8 cellular contexts compared by ENCODE assay signal in genomic region chr17:58219007-58219788, GRCh38. TPM values are rescaled to one million over a fixed set of nuclear protein-coding genes. Genes with fewer than 3 reads are reported as not detected.
DNase-seq lines count a peak whose midpoint lies in the region; TF ChIP-seq lines count a peak whose summit lies in the region.

MKS1 (minus strand) TSS chr17:58219255; CDS start chr17:58219230, 25 bp downstream.

- DNase-seq in GF-D8 (lab: John Stamatoyannopoulos, UW) (peak; percentile 83), HAP-1 (ENCODE audit: low spot score in 2 of 2) (peak; percentile 83 to 95), MG63 (peak; percentile 94), SHP77 treated with DMSO at 0.1 percent for 48 hours (lab: John Stamatoyannopoulos, UW) (peak; percentile 63), fibroblast of villous mesenchyme (ENCODE audit: low read depth) (peak; percentile 88), neural crest cell (ENCODE audit: low read depth, low spot score) (peak; percentile 97), stomach (peak; percentile 97)
- DNase-seq in activated effector memory CD4-positive, alpha-beta T cell treated with anti-CD3 and anti-CD28 coated beads, Interleukin-2, amount 50 U/mL, for 16 hours = peak; percentile 98

- H3K27me3 ChIP-seq in HAP-1 (ENCODE audit: low read depth) = no peaks in the 10 kb centered on the region
- H3K27me3 ChIP-seq in MG63 = no peaks in the 10 kb centered on the region
- no peaks in the 10 kb centered on the region for H3K27me3 ChIP-seq in stomach

- TF ChIP-seq CTCF in fibroblast of villous mesenchyme (IDR thresholded peaks at IDR 0.05; ENCODE audit: insufficient read depth, low read depth, low read length) = peak; percentile 55
- peak; percentile 69 for TF ChIP-seq CTCF in neural crest cell (conservative IDR thresholded peaks at IDR 0.05)
- TF ChIP-seq CTCF in stomach (IDR thresholded peaks at IDR 0.05) = peak in 5 of 7 experiments; percentile 76 to 81 (median 77)

- H3K27ac Mint-ChIP-seq in neural crest cell (ENCODE audit: unreplicated experiment) = peak within 1 kb of the TSS; percentile 97

- peaks cover 14% of the 10 kb centered on the region for H3K4me1 Mint-ChIP-seq in neural crest cell

- H3K36me3 ChIP-seq in HAP-1 (replicated peaks) = peaks cover 6% of the 10 kb centered on the region; the same call in 1 of the 2 replicates
- H3K36me3 ChIP-seq in MG63 = no peaks in the 10 kb centered on the region
- peaks cover 0 to 27% (median 24%) of the 10 kb centered on the region in 4 donors for H3K36me3 ChIP-seq in stomach

- intact Hi-C loops in stomach (cut with DNase I; ENCODE audit: low total_unique reads) = no loop called here

- H3K27me3 Mint-ChIP-seq in neural crest cell (ENCODE audit: low read depth) = peaks cover 26% of the 10 kb centered on the region

- H3K4me3 ChIP-seq in HAP-1 (peak within 1 kb of the TSS; percentile 81), MG63 (peak within 1 kb of the TSS; percentile 70), fibroblast of villous mesenchyme (ENCODE audit: low read depth, low read length) (peak within 1 kb of the TSS; percentile 94), stomach (peak within 1 kb of the TSS; percentile 67 to 75 (median 72))

- H3K9me3 ChIP-seq in HAP-1 = no peaks in the 10 kb centered on the region
- H3K9me3 ChIP-seq in MG63 = no peaks in the 10 kb centered on the region
- no peaks in the 10 kb centered on the region for H3K9me3 ChIP-seq in stomach

- no peaks in the 10 kb centered on the region for H3K9me3 Mint-ChIP-seq in neural crest cell

- 2 to 4% (median 3%) methylated on average over 30 to 56 of the region's 56 CpGs for WGBS in stomach, 5 donors

- peaks cover 3% of the 10 kb centered on the region for H3K36me3 Mint-ChIP-seq in neural crest cell (ENCODE audit: low read depth)

- TF ChIP-seq POLR2A in stomach (IDR thresholded peaks at IDR 0.05) = no peak

- no peak for TF ChIP-seq EP300 in stomach (IDR thresholded peaks at IDR 0.05)

- in situ Hi-C loops in HAP-1 (cut with MboI; ENCODE audit: low sequenced_read_pairs) = no loop called here

- H3K4me3 Mint-ChIP-seq in neural crest cell = peak within 1 kb of the TSS; percentile 89

- H3K27ac ChIP-seq in stomach = peak within 1 kb of the TSS; percentile 75 to 89 (median 80)

- H3K4me1 ChIP-seq in HAP-1 (peaks cover 4% of the 10 kb centered on the region), stomach (peaks cover 0 to 16% (median 10%) of the 10 kb centered on the region in 4 donors)

RNA-seq across cellular contexts. Expression of gene MKS1, which starts in this region (rescaled TPM):
- 16.8 and 27.4 TPM in 2 replicates for total RNA-seq in MG63 (2014; rRNA removed; shearing (Covaris generic); ENCODE audit: low replicate concordance)
- total RNA-seq in fibroblast of villous mesenchyme = 8.6 and 12.6 TPM in 2 replicates
- 34.2 and 38.2 TPM in 2 replicates for total RNA-seq in neural crest cell
- total RNA-seq in stomach = 10 to 100 TPM in 3 of 5 donors, 1 to 10 TPM in 2; 3.1 to 18.0 (median 10.5) TPM
- 10 to 100 TPM in 1 of 3 donors, 1 to 10 TPM in 2; 3.5 to 12.5 (median 6.2) TPM for polyA plus RNA-seq in stomach

Comparison
In these comparisons a context has a peak if more than half of its experiments do, and no peak if none do; other contexts are left out.
1. Peak in every context shown above with its lines: DNase-seq, H3K4me3 ChIP-seq and H3K27ac ChIP-seq.